Comparison of ENCODE assay signal across 21 cellular contexts in genomic region chr7:107951172-107951787, GRCh38. TPM values are rescaled to one million over a fixed set of nuclear protein-coding genes. Genes with fewer than 3 reads are reported as not detected.
DNase-seq lines count a peak whose midpoint lies in the region; ATAC-seq and TF ChIP-seq lines count a peak whose summit lies in the region.
"Had no signal": no experiment of that assay in that cellular context is flagged by ENCODE, and none has a peak within 500 bp of the region (broad histone marks: within the 10 kb centered on the region; RNA-seq: fewer than 3 reads in every experiment).

No MANE protein-coding gene starts in this region.

- H3K27me3 ChIP-seq in parathyroid adenoma (ENCODE audit: control insufficient read depth, insufficient read depth, low read length) (no peaks in the 10 kb centered on the region), ascending aorta (no peaks in the 10 kb centered on the region)
- H3K27me3 ChIP-seq: cardiac muscle cell, esophagus squamous epithelium had no signal

- DNase-seq in DMS79 treated with DMSO at 0.1 percent for 48 hours (lab: John Stamatoyannopoulos, UW): peak; percentile 38
- no peak for DNase-seq in WTC11 (ENCODE audit: low spot score)
- peak; percentile 57 for DNase-seq in left lobe of liver (ENCODE audit: low spot score)
- DNase-seq in activated CD4-positive, alpha-beta T cell treated with anti-CD3 and anti-CD28 coated beads for 48 hours: no peak
- DNase-seq in SIG-M5 treated with dmso at 0.1 percent for 504 hours (lab: John Stamatoyannopoulos, UW; ENCODE audit: unreplicated experiment): no peak
- DNase-seq in ascending aorta (ENCODE audit: low spot score in 2 of 2): no peak
- DNase-seq: activated B cell treated with CpG ODN at 0.5 μM for 24 hours; activated naive CD8-positive, alpha-beta T cell treated with anti-CD3 and anti-CD28 coated beads, Interleukin-2, amount 50 U/mL, for 24 hours; esophagus squamous epithelium; natural killer cell; NCI-H2081 treated with DMSO at 0.1 percent for 48 hours; NCI-H510A treated with DMSO at 0.1 percent for 48 hours; SHP77 treated with DMSO at 0.1 percent for 48 hours; T-helper 2 cell had no signal

- no peak overlapping the region for H3K9ac ChIP-seq in parathyroid adenoma

- ATAC-seq in WTC11 (no peak), left lobe of liver (peak; percentile 62), GM19324 (IDR thresholded peaks at IDR 0.05; ENCODE audit: low FRiP score, unreplicated experiment) (no peak)
- ATAC-seq: activated naive CD8-positive, alpha-beta T cell treated with anti-CD3 and anti-CD28 coated beads, Interleukin-2, amount 50 U/mL, for 24 hours; K562; stimulated activated effector memory CD8-positive, alpha-beta T cell treated with anti-CD3 and anti-CD28 coated beads, Interleukin-12 subunit alpha, Interleukin-12 subunit beta, amount 100 ng/mL, for 72 hours had no signal

- H3K4me3 Mint-ChIP-seq in WTC11: no peak overlapping the region
- H3K4me3 Mint-ChIP-seq: activated B cell treated with CpG ODN at 0.5 μM for 24 hours; activated naive CD8-positive, alpha-beta T cell treated with anti-CD3 and anti-CD28 coated beads, Interleukin-2, amount 50 U/mL, for 24 hours; natural killer cell; stimulated activated effector memory CD8-positive, alpha-beta T cell treated with anti-CD3 and anti-CD28 coated beads, Interleukin-12 subunit alpha, Interleukin-12 subunit beta, amount 100 ng/mL, for 72 hours had no signal

- intact Hi-C loops in ascending aorta (cut with DNase I): no loop called here

- POLR2A ChIA-PET in WTC11 (lab: Charles Lee): interaction anchor here (0.6 kb wide), 1 partner anchor 162 kb away, joined by 4 read pairs; no protein-coding TSS in a partner anchor

- peaks cover 28% of the 10 kb centered on the region for H3K4me1 Mint-ChIP-seq in WTC11
- H3K4me1 Mint-ChIP-seq: activated B cell treated with CpG ODN at 0.5 μM for 24 hours; activated naive CD8-positive, alpha-beta T cell treated with anti-CD3 and anti-CD28 coated beads, Interleukin-2, amount 50 U/mL, for 24 hours; natural killer cell; stimulated activated effector memory CD8-positive, alpha-beta T cell treated with anti-CD3 and anti-CD28 coated beads, Interleukin-12 subunit alpha, Interleukin-12 subunit beta, amount 100 ng/mL, for 72 hours had no signal

- H3K27ac ChIP-seq in parathyroid adenoma: peak overlapping the region; percentile 16
- H3K27ac ChIP-seq in ascending aorta: peak overlapping the region in 1 of 2 donors; percentile 7
- H3K27ac ChIP-seq: cardiac muscle cell had no signal

- H3K4me1 ChIP-seq in parathyroid adenoma: peaks cover 27% of the 10 kb centered on the region
- peaks cover 8 to 34% of the 10 kb centered on the region in 2 donors for H3K4me1 ChIP-seq in ascending aorta

- no peak for TF ChIP-seq CTCF in WTC11 (IDR thresholded peaks at IDR 0.05)
- TF ChIP-seq CTCF in parathyroid adenoma (IDR thresholded peaks at IDR 0.05): no peak
- no peak for TF ChIP-seq CTCF in ascending aorta (IDR thresholded peaks at IDR 0.05)

- H3K79me2 ChIP-seq in parathyroid adenoma: no peaks in the 10 kb centered on the region

- peak overlapping the region; percentile 83; the same call in 1 of the 2 replicates for H3K27ac Mint-ChIP-seq in WTC11
- H3K27ac Mint-ChIP-seq: activated B cell treated with CpG ODN at 0.5 μM for 24 hours; activated naive CD8-positive, alpha-beta T cell treated with anti-CD3 and anti-CD28 coated beads, Interleukin-2, amount 50 U/mL, for 24 hours; activated T-helper 2 cell treated with anti-CD3 and anti-CD28 coated beads, Interferon-gamma antibody, Interleukin-2, Interleukin-4, amounts not matched to agents 10 μg/mL and 5 μg/mL and 100 μg/mL, durations not matched to agents 14 hours and 24 hours and 36 hours; natural killer cell; stimulated activated effector memory CD8-positive, alpha-beta T cell treated with anti-CD3 and anti-CD28 coated beads, Interleukin-12 subunit alpha, Interleukin-12 subunit beta, amount 100 ng/mL, for 72 hours had no signal

- H3K36me3 Mint-ChIP-seq in WTC11: peaks cover 61% of the 10 kb centered on the region
- H3K36me3 Mint-ChIP-seq: natural killer cell; stimulated activated effector memory CD8-positive, alpha-beta T cell treated with anti-CD3 and anti-CD28 coated beads, Interleukin-12 subunit alpha, Interleukin-12 subunit beta, amount 100 ng/mL, for 72 hours had no signal

- CTCF ChIA-PET in WTC11 (lab: Charles Lee): no interaction called here

- H2AFZ ChIP-seq in parathyroid adenoma: peak overlapping the region; percentile 31

- H3K9me3 ChIP-seq in parathyroid adenoma (ENCODE audit: control insufficient read depth, low read length) (no peaks in the 10 kb centered on the region), ascending aorta (no peaks in the 10 kb centered on the region)
- H3K9me3 ChIP-seq: esophagus squamous epithelium, HAP-1 had no signal

- no peaks in the 10 kb centered on the region for H3K9me3 Mint-ChIP-seq in WTC11
- H3K9me3 Mint-ChIP-seq: activated B cell treated with CpG ODN at 0.5 μM for 24 hours; activated naive CD8-positive, alpha-beta T cell treated with anti-CD3 and anti-CD28 coated beads, Interleukin-2, amount 50 U/mL, for 24 hours; activated T-helper 2 cell treated with anti-CD3 and anti-CD28 coated beads, Interferon-gamma antibody, Interleukin-2, Interleukin-4, amounts not matched to agents 10 μg/mL and 5 μg/mL and 100 μg/mL, durations not matched to agents 14 hours and 24 hours and 36 hours; natural killer cell; stimulated activated effector memory CD8-positive, alpha-beta T cell treated with anti-CD3 and anti-CD28 coated beads, Interleukin-12 subunit alpha, Interleukin-12 subunit beta, amount 100 ng/mL, for 72 hours had no signal

- H3K4me2 ChIP-seq in parathyroid adenoma (ENCODE audit: low read length): no peak overlapping the region

- H3K4me3 ChIP-seq in parathyroid adenoma (ENCODE audit: low read depth, low read length) (no peak overlapping the region), ascending aorta (no peak overlapping the region)
- H3K4me3 ChIP-seq: cardiac muscle cell, esophagus squamous epithelium, HAP-1, K562 had no signal

- no peaks in the 10 kb centered on the region for H3K27me3 Mint-ChIP-seq in WTC11 (ENCODE audit: low read depth)

- H3K36me3 ChIP-seq in parathyroid adenoma (ENCODE audit: control insufficient read depth, insufficient read depth, low read length): no peaks in the 10 kb centered on the region
- H3K36me3 ChIP-seq in ascending aorta: peaks cover 12 to 56% of the 10 kb centered on the region in 2 donors
- H3K36me3 ChIP-seq: cardiac muscle cell had no signal

TF ChIP-seq in WTC11, 78 proteins besides CTCF, POLR2A, EP300 and RAD21:
- no peak for TF ChIP-seq IRF2 (CRISPR knock-in tag; IDR thresholded peaks at IDR 0.05; ENCODE audit: borderline replicate concordance, low read depth)
- TF ChIP-seq TP53 (CRISPR knock-in tag; IDR thresholded peaks at IDR 0.05): no peak
- TF ChIP-seq CBFB (CRISPR knock-in tag; IDR thresholded peaks at IDR 0.05; ENCODE audit: low read depth): no peak
- TF ChIP-seq, protein P1, sequence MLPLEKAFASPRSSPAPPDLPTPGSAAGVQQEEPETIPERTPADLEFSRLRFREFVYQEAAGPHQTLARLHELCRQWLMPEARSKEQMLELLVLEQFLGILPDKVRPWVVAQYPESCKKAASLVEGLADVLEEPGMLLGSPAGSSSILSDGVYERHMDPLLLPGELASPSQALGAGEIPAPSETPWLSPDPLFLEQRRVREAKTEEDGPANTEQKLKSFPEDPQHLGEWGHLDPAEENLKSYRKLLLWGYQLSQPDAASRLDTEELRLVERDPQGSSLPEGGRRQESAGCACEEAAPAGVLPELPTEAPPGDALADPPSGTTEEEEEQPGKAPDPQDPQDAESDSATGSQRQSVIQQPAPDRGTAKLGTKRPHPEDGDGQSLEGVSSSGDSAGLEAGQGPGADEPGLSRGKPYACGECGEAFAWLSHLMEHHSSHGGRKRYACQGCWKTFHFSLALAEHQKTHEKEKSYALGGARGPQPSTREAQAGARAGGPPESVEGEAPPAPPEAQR (CRISPR knock-in tag; IDR thresholded peaks at IDR 0.05): no peak
- no peak for TF ChIP-seq SMAD3 (CRISPR knock-in tag; IDR thresholded peaks at IDR 0.05; ENCODE audit: borderline replicate concordance)
- TF ChIP-seq ZNF263 (CRISPR knock-in tag; IDR thresholded peaks at IDR 0.05; ENCODE audit: low read depth): no peak
- TF ChIP-seq ZNF121 (CRISPR knock-in tag; IDR thresholded peaks at IDR 0.05): no peak

RNA-seq across cellular contexts. Expression of gene LAMB1, which starts 51.7 kb away (rescaled TPM):
- 77.8 to 101 TPM (median 78.4 TPM) in 3 replicates for total RNA-seq in WTC11 (2021)
- 29.1 TPM for total RNA-seq in left lobe of liver
- total RNA-seq in ascending aorta: 198 TPM
- total RNA-seq: activated B cell treated with CpG ODN at 0.5 μM for 24 hours, natural killer cell had no signal

Comparison
In these comparisons a context has a peak if more than half of its experiments do, and no peak if none do; other contexts are left out.
1. DNase-seq: peak in DMS79 treated with DMSO at 0.1 percent for 48 hours (single experiment) and left lobe of liver (single experiment); none in WTC11 (single experiment), activated CD4-positive, alpha-beta T cell treated with anti-CD3 and anti-CD28 coated beads for 48 hours (single experiment), SIG-M5 treated with dmso at 0.1 percent for 504 hours (single experiment) and ascending aorta (0 of 2).